22 cellular contexts compared by ENCODE assay signal in genomic region chr5:114191441-114191840, GRCh38.
DNase-seq lines count a peak whose midpoint lies in the region; ATAC-seq and TF ChIP-seq lines count a peak whose summit lies in the region.
"Had no signal": no experiment of that assay in that cellular context is flagged by ENCODE, and none has a peak within 500 bp of the region (broad histone marks: within the 10 kb centered on the region; RNA-seq: fewer than 3 reads in every experiment).

No MANE protein-coding gene starts in this region.

- CTCF ChIA-PET in IMR-90 (lab: Yijun Ruan, JAX) = interaction anchor here (0.6 kb wide), 1 partner anchor 925 kb away, joined by 3 read pairs; no protein-coding TSS in a partner anchor

- no peak overlapping the region for H2AFZ ChIP-seq in IMR-90 (replicated peaks; ENCODE audit: low read length, poor library complexity)
- H2AFZ ChIP-seq in smooth muscle cell (ENCODE audit: low read depth) = no peak overlapping the region
- H2AFZ ChIP-seq: PC-9 had no signal

- no peak overlapping the region for H3K4me3 Mint-ChIP-seq in activated T-cell treated with anti-CD3 and anti-CD28 coated beads, Interleukin-2, amount 50 U/mL, for 72 hours
- H3K4me3 Mint-ChIP-seq: CD4-positive, alpha-beta T cell had no signal

- H3K4me1 ChIP-seq in IMR-90 (ENCODE audit: control insufficient read depth, insufficient read depth, low read length) (no peaks in the 10 kb centered on the region; the same call in 1 of the 2 replicates), smooth muscle cell (ENCODE audit: low read depth) (no peaks in the 10 kb centered on the region)
- H3K4me1 ChIP-seq: BLaER1 treated with 17β-estradiol and CSF1 and Interleukin-3, amounts not matched to agents 10 nM and 100 nM had no signal

- ATAC-seq in left ventricle myocardium superior = peak; percentile 28
- ATAC-seq in Right ventricle myocardium inferior = no peak
- ATAC-seq in IMR-90 (ENCODE audit: low read depth) = peak; percentile 86
- no peak for ATAC-seq in activated T-cell treated with anti-CD3 and anti-CD28 coated beads, Interleukin-2, amount 50 U/mL, for 72 hours (replicated peaks in 1 of 2)
- ATAC-seq in HG03378 (IDR thresholded peaks at IDR 0.05; ENCODE audit: unreplicated experiment) = no peak

- TF ChIP-seq CTCF in IMR-90 (conservative IDR thresholded peaks at IDR 0.05; ENCODE audit: low read depth, low read length) (no peak), foreskin fibroblast (IDR thresholded peaks at IDR 0.05; ENCODE audit: low read depth, low read length) (no peak), smooth muscle cell (IDR thresholded peaks at IDR 0.05; ENCODE audit: borderline replicate concordance, insufficient read depth, poor library complexity, severe bottlenecking) (no peak)

- peak overlapping the region; percentile 49 for H3K4ac ChIP-seq in IMR-90 (ENCODE audit: low read depth, low read length)

- intact Hi-C loops in left ventricle myocardium superior (cut with micrococcal nuclease) = no loop called here
- intact Hi-C loops in Right ventricle myocardium inferior (cut with DNase I) = no loop called here
- intact Hi-C loops in IMR-90 (cut with micrococcal nuclease) = no loop called here

- no peaks in the 10 kb centered on the region for H3K79me2 ChIP-seq in smooth muscle cell (ENCODE audit: low read depth)

- no peaks in the 10 kb centered on the region for H3K36me3 Mint-ChIP-seq in activated T-cell treated with anti-CD3 and anti-CD28 coated beads, Interleukin-2, amount 50 U/mL, for 72 hours (ENCODE audit: insufficient read depth in 2 of 2)

- H3K9me1 ChIP-seq in IMR-90 (ENCODE audit: insufficient read depth, low read length) = no peaks in the 10 kb centered on the region

- POLR2A ChIA-PET in IMR-90 (lab: Charles Lee; ENCODE audit: unreplicated experiment) = no interaction called here

- H2AK9ac ChIP-seq in IMR-90 (replicated peaks; ENCODE audit: low read depth, low read length, poor library complexity) = no peak overlapping the region

- no peak overlapping the region; the same call in 1 of the 2 replicates for H3K4me2 ChIP-seq in IMR-90 (ENCODE audit: low read depth, low read length)
- no peak overlapping the region for H3K4me2 ChIP-seq in smooth muscle cell
- H3K4me2 ChIP-seq: BLaER1 treated with 17β-estradiol and CSF1 and Interleukin-3, amounts not matched to agents 10 nM and 100 nM; PC-9 had no signal

- H2BK5ac ChIP-seq in IMR-90 (ENCODE audit: low read depth, low read length, poor library complexity, severe bottlenecking) = peak overlapping the region; percentile 75

- no peaks in the 10 kb centered on the region for H4K20me1 ChIP-seq in IMR-90 (ENCODE audit: insufficient read depth, low read length)
- H4K20me1 ChIP-seq in smooth muscle cell (ENCODE audit: low read depth) = no peaks in the 10 kb centered on the region
- H4K20me1 ChIP-seq: BLaER1 treated with 17β-estradiol and CSF1 and Interleukin-3, amounts not matched to agents 10 nM and 100 nM had no signal

- dilution Hi-C loops in IMR-90 (cut with HindIII; ENCODE audit: low sequenced_read_pairs, unreplicated experiment) = no loop called here

- no peak overlapping the region for H3K23ac ChIP-seq in IMR-90 (ENCODE audit: low read depth, low read length)

- H2BK120ac ChIP-seq in IMR-90 (ENCODE audit: low read depth, low read length) = peak overlapping the region; percentile 74

- no peak overlapping the region for H3K56ac ChIP-seq in IMR-90 (ENCODE audit: extremely low read depth, insufficient read depth, low read length)

- no peak for TF ChIP-seq RAD21 in IMR-90 (IDR thresholded peaks at IDR 0.05; ENCODE audit: low read length)

- H2AK5ac ChIP-seq in IMR-90 (ENCODE audit: low read depth, low read length) = no peak overlapping the region

- no peak overlapping the region for H3K27ac ChIP-seq in IMR-90 (ENCODE audit: insufficient read depth, low read length)
- no peak overlapping the region for H3K27ac ChIP-seq in smooth muscle cell (ENCODE audit: low read depth)
- H3K27ac ChIP-seq: BLaER1 treated with 17β-estradiol and CSF1 and Interleukin-3, amounts not matched to agents 10 nM and 100 nM; PC-9 had no signal

- no CpG with 5 or more reads among the region's 1 CpG for WGBS in IMR-90 (ENCODE audit: extremely low coverage in 2 of 2, insufficient read length in 1 of 2), 2 experiments
- 72% methylated on average over 1 of the region's 1 CpG for WGBS in smooth muscle cell (ENCODE audit: low lambda C conversion rate)

- H3K9me3 Mint-ChIP-seq in activated T-cell treated with anti-CD3 and anti-CD28 coated beads, Interleukin-2, amount 50 U/mL, for 72 hours = peaks cover 2 to 7% of the 10 kb centered on the region in 2 donors

- peak overlapping the region; percentile 53; the same call in 1 of the 2 replicates for H3K14ac ChIP-seq in IMR-90 (replicated peaks; ENCODE audit: low read depth, low read length)

- H3K4me3 ChIP-seq in IMR-90 (ENCODE audit: insufficient read depth, low read depth, low read length) = no peak overlapping the region
- H3K4me3 ChIP-seq in foreskin fibroblast (ENCODE audit: low read depth in 1 of 2, low read length in 2 of 2) = no peak overlapping the region
- H3K4me3 ChIP-seq in smooth muscle cell = no peak overlapping the region
- H3K4me3 ChIP-seq: BLaER1 treated with 17β-estradiol and CSF1 and Interleukin-3, amounts not matched to agents 10 nM and 100 nM; MG63; PC-9 had no signal

- no peaks in the 10 kb centered on the region for H3K36me3 ChIP-seq in IMR-90 (ENCODE audit: control insufficient read depth, insufficient read depth, low read length)
- no peaks in the 10 kb centered on the region for H3K36me3 ChIP-seq in smooth muscle cell (ENCODE audit: low read depth)
- H3K36me3 ChIP-seq: BLaER1 treated with 17β-estradiol and CSF1 and Interleukin-3, amounts not matched to agents 10 nM and 100 nM; MG63 had no signal

- H3K27me3 ChIP-seq in IMR-90 (ENCODE audit: control insufficient read depth, insufficient read depth, low read length) = no peaks in the 10 kb centered on the region
- H3K27me3 ChIP-seq in smooth muscle cell (ENCODE audit: low read depth) = no peaks in the 10 kb centered on the region
- H3K27me3 ChIP-seq: BLaER1 treated with 17β-estradiol and CSF1 and Interleukin-3, amounts not matched to agents 10 nM and 100 nM; MG63 had no signal

- DNase-seq in left ventricle myocardium superior (no peak), Right ventricle myocardium inferior (ENCODE audit: missing footprints) (no peak), IMR-90 (peak; percentile 60), foreskin fibroblast (peak; percentile 26 to 50), ureter (ENCODE audit: low spot score) (no peak), smooth muscle cell (lab: John Stamatoyannopoulos, UW; ENCODE audit: unreplicated experiment) (no peak)
- DNase-seq in activated T-cell treated with anti-CD3 and anti-CD28 coated beads, Interleukin-2, amount 50 U/mL, for 72 hours = no peak
- DNase-seq: AML-193; CD4-positive, alpha-beta T cell; DMS79; KBM-7; MG63; NCI-H1105 treated with DMSO at 0.1 percent for 48 hours; NCI-H146; NCI-H2029; NCI-H446; NCI-H526; NCI-H82; PC-9; SHP77 had no signal

- H3K4me1 Mint-ChIP-seq in activated T-cell treated with anti-CD3 and anti-CD28 coated beads, Interleukin-2, amount 50 U/mL, for 72 hours (ENCODE audit: low read depth) = no peaks in the 10 kb centered on the region

- no peak overlapping the region for H3K27ac Mint-ChIP-seq in activated T-cell treated with anti-CD3 and anti-CD28 coated beads, Interleukin-2, amount 50 U/mL, for 72 hours
- H3K27ac Mint-ChIP-seq: CD4-positive, alpha-beta T cell had no signal

- TF ChIP-seq POLR2A in IMR-90 (IDR thresholded peaks at IDR 0.05; ENCODE audit: low read depth, low read length) = no peak

- H2BK15ac ChIP-seq in IMR-90 (ENCODE audit: low read depth, low read length) = peak overlapping the region; percentile 23; the same call in 1 of the 3 replicates

- peak overlapping the region; percentile 43; the same call in 1 of the 2 replicates for H3K18ac ChIP-seq in IMR-90 (ENCODE audit: low read depth, low read length)

- no peaks in the 10 kb centered on the region for H3K79me1 ChIP-seq in IMR-90 (ENCODE audit: low read depth in 1 of 2, low read length in 2 of 2)

- no TSS peak for BruUV-seq in IMR-90 (replicated peaks; lab: Mats Ljungman, UMichigan)

- H3F3A ChIP-seq in smooth muscle cell (ENCODE audit: low read depth) = no peaks in the 10 kb centered on the region

- in situ Hi-C loops in IMR-90 (cut with MboI; ENCODE audit: low sequenced_read_pairs) = no loop called here

- peak overlapping the region; percentile 24; the same call in 1 of the 2 replicates for H4K91ac ChIP-seq in IMR-90 (ENCODE audit: insufficient read depth, low read depth, low read length)

- no peaks in the 10 kb centered on the region for H3K27me3 Mint-ChIP-seq in activated T-cell treated with anti-CD3 and anti-CD28 coated beads, Interleukin-2, amount 50 U/mL, for 72 hours (ENCODE audit: low read depth)
- H3K27me3 Mint-ChIP-seq: CD4-positive, alpha-beta T cell had no signal

- H2BK20ac ChIP-seq in IMR-90 (ENCODE audit: low read depth, low read length) = peak overlapping the region; percentile 78

- H3K9me3 ChIP-seq in IMR-90 (ENCODE audit: control insufficient read depth, insufficient read depth, low read length) (no peaks in the 10 kb centered on the region), smooth muscle cell (replicated peaks; ENCODE audit: low read depth) (no peaks in the 10 kb centered on the region)
- H3K9me3 ChIP-seq: MG63 had no signal

- peak overlapping the region in 1 of 2 experiments; percentile 54; a peak in 2 of 4 replicates for H4K8ac ChIP-seq in IMR-90 (ENCODE audit: low read depth in 2 of 2, low read length in 2 of 2)

- H4K5ac ChIP-seq in IMR-90 (ENCODE audit: low read depth, low read length) = peak overlapping the region; percentile 18; the same call in 1 of the 2 replicates

- H3K9ac ChIP-seq in IMR-90 (ENCODE audit: low read depth, low read length) (no peak overlapping the region), smooth muscle cell (ENCODE audit: low read depth) (no peak overlapping the region)
- H3K9ac ChIP-seq: BLaER1 treated with 17β-estradiol and CSF1 and Interleukin-3, amounts not matched to agents 10 nM and 100 nM had no signal

TF ChIP-seq in IMR-90, 13 proteins besides CTCF, POLR2A, EP300 and RAD21 (continues in another document):
- TF ChIP-seq CHD1 (IDR thresholded peaks at IDR 0.05; ENCODE audit: low read depth, low read length) (no peak), FOS (IDR thresholded peaks at IDR 0.05; ENCODE audit: low read depth, low read length) (no peak), NFE2L2 (IDR thresholded peaks at IDR 0.05; ENCODE audit: low read depth, low read length) (no peak), CEBPB (IDR thresholded peaks at IDR 0.05; ENCODE audit: low read depth, low read length) (no peak), RCOR1 (IDR thresholded peaks at IDR 0.05; ENCODE audit: insufficient replicate concordance, low read length) (no peak), MAFK (IDR thresholded peaks at IDR 0.05; ENCODE audit: low read depth, low read length) (no peak)

Comparison
In these comparisons a context has a peak if more than half of its experiments do, and no peak if none do; other contexts are left out.
1. ATAC-seq: peak in left ventricle myocardium superior (single experiment) and IMR-90 (single experiment); none in Right ventricle myocardium inferior (single experiment), activated T-cell treated with anti-CD3 and anti-CD28 coated beads, Interleukin-2, amount 50 U/mL, for 72 hours (0 of 2) and HG03378 (single experiment).
2. DNase-seq: peak in IMR-90 (single experiment) and foreskin fibroblast (2 of 2); none in left ventricle myocardium superior (single experiment), Right ventricle myocardium inferior (single experiment), ureter (single experiment), activated T-cell treated with anti-CD3 and anti-CD28 coated beads, Interleukin-2, amount 50 U/mL, for 72 hours (0 of 2) and smooth muscle cell (single experiment).